In genomic region chr7:126440542-126440941, GRCh38 we compare ENCODE assay signal across 34 cellular contexts.
"Had no signal": no experiment of that assay in that cellular context is flagged by ENCODE, and none has a peak within 500 bp of the region (broad histone marks: within the 10 kb centered on the region; RNA-seq: fewer than 3 reads in every experiment).

No MANE protein-coding gene starts in this region.

- ATAC-seq: activated naive CD4-positive, alpha-beta T cell treated with anti-CD3 and anti-CD28 coated beads, Interleukin-2, amount 50 U/mL, for 72 hours; activated T-cell treated with anti-CD3 and anti-CD28 coated beads, Interleukin-2, amount 50 U/mL, for 4 hours; Right ventricle myocardium inferior; SK-N-SH treated with all-trans-retinoic acid at 6 μM for 48 hours had no signal

- H3K27ac ChIP-seq: adrenal gland, PC-9, RWPE1, VCaP had no signal

- DNase-seq: activated B cell treated with CpG ODN at 0.5 μM for 24 hours; activated CD4-positive, alpha-beta memory T cell treated with anti-CD3 and anti-CD28 coated beads for 36 hours; activated CD4-positive, alpha-beta T cell treated with anti-CD3 and anti-CD28 coated beads for 4 hours; activated CD4-positive, alpha-beta T cell treated with anti-CD3 and anti-CD28 coated beads, Interleukin-2, amount 50 U/mL, for 1 hour; activated CD4-positive, CD25-positive, alpha-beta regulatory T cell treated with anti-CD3 and anti-CD28 coated beads, Interleukin-2, amount 50 U/mL, for 72 hours; activated CD8-positive, alpha-beta memory T cell treated with anti-CD3 and anti-CD28 coated beads, Interleukin-2, amount 50 U/mL, for 4 hours; activated gamma-delta T cell treated with Interleukin-2 at 50 U/mL for 16 hours; activated naive CD4-positive, alpha-beta T cell treated with anti-CD3 and anti-CD28 coated beads for 36 hours; activated T-cell treated with anti-CD3 and anti-CD28 coated beads for 4 hours; activated T-cell treated with anti-CD3 and anti-CD28 coated beads, Interleukin-2, amount 50 U/mL, for 4 hours; adrenal gland; central memory CD4-positive, alpha-beta T cell; Karpas-422; KBM-7; MM.1S; MV-4-11; NCI-H1092; NCI-H1436 treated with DMSO at 0.1 percent for 48 hours; NCI-H1694 treated with DMSO at 0.1 percent for 48 hours; NCI-H2029; NCI-H510A; NCI-H526; NCI-H748 treated with DMSO at 0.1 percent for 48 hours; PC-9; SIG-M5; SW 1271; T-helper 1 cell; T-helper 2 cell; T-helper 9 cell had no signal

- H3K4me3 ChIP-seq: adrenal gland, PC-9 had no signal

- H3K36me3 ChIP-seq: adrenal gland had no signal

- H3K9me3 ChIP-seq: adrenal gland had no signal

- H3K27me3 ChIP-seq: adrenal gland had no signal
